7 cellular contexts compared by ENCODE assay signal in genomic region chr3:157159037-157159761, GRCh38. TPM values are rescaled to one million over a fixed set of nuclear protein-coding genes. Genes with fewer than 3 reads are reported as not detected.
DNase-seq lines count a peak whose midpoint lies in the region; ATAC-seq and FAIRE-seq lines count a peak whose summit lies in the region.

No MANE protein-coding gene starts in this region.

- H3K27ac Mint-ChIP-seq in central memory CD8-positive, alpha-beta T cell (ENCODE audit: low read depth) = peak overlapping the region; percentile 97

- H3K36me3 Mint-ChIP-seq in central memory CD8-positive, alpha-beta T cell (ENCODE audit: insufficient read depth) = peaks cover 68% of the 10 kb centered on the region

- H3K4me1 Mint-ChIP-seq in central memory CD8-positive, alpha-beta T cell = peaks cover 52% of the 10 kb centered on the region

- H3K9me3 Mint-ChIP-seq in central memory CD8-positive, alpha-beta T cell = no peaks in the 10 kb centered on the region

- DNase-seq in GM18507 (ENCODE audit: extremely low spot score, insufficient read length, low read depth) (no peak), NCI-H2081 (lab: John Stamatoyannopoulos, UW) (peak; percentile 85 to 88), left colon (peak; percentile 66 to 75)
- DNase-seq in activated CD4-positive, CD25-positive, alpha-beta regulatory T cell (lab: John Stamatoyannopoulos, UW) = peak; percentile 51 to 69 (median 61)
- peak; percentile 70 to 73 for DNase-seq in central memory CD8-positive, alpha-beta T cell (ENCODE audit: low spot score in 2 of 2)
- peak; percentile 80 for DNase-seq in stimulated activated CD4-positive, alpha-beta T cell treated with anti-CD3 and anti-CD28 coated beads, Interleukin-2, amount 100 ng/mL, for 24 hours

- H3K27me3 Mint-ChIP-seq in central memory CD8-positive, alpha-beta T cell = no peaks in the 10 kb centered on the region

- ATAC-seq in HG02840 (IDR thresholded peaks at IDR 0.05; ENCODE audit: low FRiP score, unreplicated experiment) (peak; percentile 45), left colon (peak; percentile 56)
- peak; percentile 67 for ATAC-seq in central memory CD8-positive, alpha-beta T cell (replicated peaks; ENCODE audit: extremely low read depth, poor library complexity, severe bottlenecking)

- peak overlapping the region; percentile 91 for H3K4me3 Mint-ChIP-seq in central memory CD8-positive, alpha-beta T cell

- intact Hi-C loops in left colon (cut with DNase I, micrococcal nuclease) = no loop called here

- peak; percentile 67 for FAIRE-seq in GM18507 (lab: Jason Lieb, UNC)

RNA-seq across cellular contexts. Expression of gene CCNL1, which starts 0.7 kb away (rescaled TPM):
- 100 to 1,000 TPM; 103 to 128 TPM for total RNA-seq in left colon
